20 cellular contexts compared by ENCODE assay signal in the genomic region with DNA sequence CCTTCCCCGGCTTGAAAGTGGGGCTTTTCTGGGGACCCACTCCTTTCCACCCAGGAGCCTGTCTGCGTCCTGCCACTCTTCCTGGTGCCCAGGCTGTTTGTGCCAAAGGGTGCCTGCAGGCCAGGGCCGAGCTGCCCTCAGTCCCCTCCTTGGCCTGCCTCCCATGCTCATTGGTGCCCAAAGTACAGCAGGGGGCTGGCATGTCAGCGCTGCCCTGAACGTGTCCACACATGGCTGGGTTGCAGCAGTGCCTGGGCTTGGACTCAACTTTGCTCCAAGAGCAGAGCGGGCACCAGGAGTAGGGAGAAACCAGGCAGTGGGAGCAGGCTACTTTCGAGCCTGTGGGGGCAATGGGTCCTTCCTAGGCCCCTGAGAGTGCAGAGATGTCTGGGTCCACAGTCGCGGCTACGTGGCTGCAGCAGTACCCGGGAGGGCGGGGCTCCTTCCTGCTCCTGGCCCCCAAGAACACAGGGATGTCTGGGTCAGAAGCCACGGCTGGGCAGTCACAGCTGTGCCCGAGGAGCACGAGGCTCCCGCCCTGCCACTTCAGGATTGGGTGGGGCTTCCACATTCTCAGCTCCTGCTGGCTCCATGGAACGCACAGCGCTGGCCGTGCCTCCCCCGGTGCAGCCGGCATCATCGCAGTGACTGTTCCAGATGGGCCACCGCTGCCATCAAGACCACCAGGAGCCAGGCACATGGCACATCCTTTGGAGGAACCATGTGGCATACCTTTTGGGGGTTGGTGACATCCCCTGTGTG. TPM values are rescaled to one million over a fixed set of nuclear protein-coding genes. Genes with fewer than 3 reads are reported as not detected.
"Had no signal": no experiment of that assay in that cellular context is flagged by ENCODE, and none has a peak within 500 bp of the region (broad histone marks: within the 10 kb centered on the region; RNA-seq: fewer than 3 reads in every experiment).

No MANE protein-coding gene starts in this region.

- H3K9me3 ChIP-seq: ovary, thoracic aorta, uterus had no signal

- H3K4me1 ChIP-seq: uterus had no signal

- H3K4me2 ChIP-seq: neural progenitor cell had no signal

- H3K4me3 ChIP-seq: cardiac muscle cell, neural progenitor cell, ovary, thoracic aorta, uterus had no signal

- H3K36me3 ChIP-seq: cardiac muscle cell, ovary, thoracic aorta, uterus had no signal

- ATAC-seq: activated T-helper 17 cell treated with anti-CD3 and anti-CD28 coated beads, Interleukin-2, amount 50 U/mL, for 72 hours had no signal

- H3K27me3 ChIP-seq: neural progenitor cell, ovary, uterus had no signal

- H3K9ac ChIP-seq: neural progenitor cell had no signal

- H3K27ac ChIP-seq: cardiac muscle cell, neural progenitor cell, ovary, thoracic aorta, uterus, VCaP had no signal

- DNase-seq: activated CD4-positive, alpha-beta T cell treated with anti-CD3 and anti-CD28 coated beads for 1 hour; activated CD4-positive, alpha-beta T cell treated with anti-CD3 and anti-CD28 coated beads, Interleukin-2, amount 50 U/mL, for 48 hours; activated naive CD4-positive, alpha-beta T cell treated with anti-CD3 and anti-CD28 coated beads, Interleukin-2, amount 50 U/mL, for 16 hours; endodermal cell; ovary; stimulated activated CD4-positive, alpha-beta T cell treated with anti-CD3 and anti-CD28 coated beads, Interleukin-12 subunit alpha, Interleukin-12 subunit beta, amount 100 ng/mL, for 4 hours; stimulated activated CD4-positive, alpha-beta T cell treated with anti-CD3 and anti-CD28 coated beads, Interleukin-2, amount 100 ng/mL, for 24 hours; uterus had no signal

- FAIRE-seq: islet of Langerhans had no signal

- H2AFZ ChIP-seq: neural progenitor cell had no signal

RNA-seq across cellular contexts. Expression of a gene that starts 50.0 kb away (rescaled TPM):
- total RNA-seq: activated T-helper 17 cell treated with anti-CD3 and anti-CD28 coated beads, Interleukin-2, amount 50 U/mL, for 72 hours; cardiac muscle cell; dermis microvascular lymphatic vessel endothelial cell; endodermal cell; liver; ovary; pulmonary artery endothelial cell; T-helper 1 cell treated with Interleukin-12 subunit alpha and Interleukin-12 subunit beta and Interleukin-4 antibody, amounts not matched to agents 30 ng/mL and 1 ng/mL, for 36 hours; thoracic aorta had no signal
- polyA plus RNA-seq: adipose tissue, esophagus, ovary had no signal
